8 cellular contexts compared by ENCODE assay signal in the genomic region with DNA sequence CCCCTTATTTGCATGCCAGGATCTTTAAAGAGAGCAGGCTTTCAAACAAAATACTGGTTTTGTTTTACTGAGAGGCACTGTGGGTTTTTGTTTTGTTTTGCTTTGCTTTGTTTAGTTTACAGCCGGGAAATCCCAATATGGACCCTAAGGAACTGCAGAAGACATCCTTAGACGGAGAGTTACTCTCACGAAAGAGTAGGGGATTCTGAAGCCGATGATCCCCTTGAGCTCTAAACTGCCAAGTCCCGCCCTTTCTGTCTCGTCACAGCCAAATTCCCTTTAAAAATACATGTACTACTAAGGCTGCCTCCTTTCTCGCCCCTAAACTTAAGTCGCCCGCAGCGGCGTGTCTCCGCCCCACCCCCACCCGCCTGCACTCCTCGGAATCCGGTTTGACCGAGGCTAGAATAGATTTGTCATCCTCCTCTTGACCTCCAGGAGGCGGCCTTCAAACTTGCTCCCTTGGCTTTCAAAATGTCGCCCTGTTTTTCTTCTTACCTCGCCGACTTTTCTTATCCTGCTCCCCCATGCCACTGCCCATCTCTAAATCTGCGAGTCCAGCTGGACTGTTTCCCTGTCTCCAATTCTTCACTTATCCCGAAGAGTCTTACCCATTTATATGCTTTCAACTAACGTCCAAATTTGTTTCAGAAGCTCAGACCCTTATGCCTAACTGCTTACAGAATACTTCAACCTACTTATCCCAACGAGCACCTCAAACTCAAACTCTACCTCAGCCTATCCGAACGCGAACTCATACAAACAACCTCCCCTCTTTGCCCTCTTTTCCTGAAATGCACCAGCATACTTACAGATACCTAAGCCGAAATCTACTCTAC. TPM values are rescaled to one million over a fixed set of nuclear protein-coding genes. Genes with fewer than 3 reads are reported as not detected.
A peak's percentile ranks its signal among the peaks of the same experiment; 100 is the strongest.
DNase-seq lines count a peak whose midpoint lies in the region; ATAC-seq and TF ChIP-seq lines count a peak whose summit lies in the region.

No MANE protein-coding gene starts in this region.

- H3K36me3 ChIP-seq in kidney epithelial cell (ENCODE audit: control insufficient read depth, insufficient read depth, low read length), result no peaks in the 10 kb centered on the region

- ATAC-seq in GM18505 (IDR thresholded peaks at IDR 0.05; ENCODE audit: unreplicated experiment), result peak; percentile 27
- ATAC-seq in HG03103 (IDR thresholded peaks at IDR 0.05; ENCODE audit: low read depth, unreplicated experiment), result peak; percentile 12
- ATAC-seq in GM18517 (IDR thresholded peaks at IDR 0.05; ENCODE audit: unreplicated experiment), result no peak

- TF ChIP-seq POLR2A in GM18505 (IDR thresholded peaks at IDR 0.05; ENCODE audit: borderline replicate concordance, extremely low read depth, insufficient read depth, insufficient read length), result peak; percentile 92

- TF ChIP-seq CTCF in WI38 (IDR thresholded peaks at IDR 0.05; ENCODE audit: low read depth, low read length) (peak; percentile 52), cardiac fibroblast (IDR thresholded peaks at IDR 0.05; ENCODE audit: low read depth, low read length) (peak; percentile 60), kidney epithelial cell (IDR thresholded peaks at IDR 0.05; ENCODE audit: insufficient read depth, low read length, poor library complexity, severe bottlenecking) (peak; percentile 70)

- DNase-seq in NCI-H2171 treated with DMSO at 0.1 percent for 48 hours (lab: John Stamatoyannopoulos, UW) (peak; percentile 92), cardiac fibroblast (ENCODE audit: low read depth in 2 of 2) (peak; percentile 93 to 95), kidney epithelial cell (ENCODE audit: low read depth) (no peak)
- DNase-seq in stimulated activated CD4-positive, alpha-beta T cell treated with anti-CD3 and anti-CD28 coated beads, Interleukin-15, amount 100 ng/mL, for 1 hour (ENCODE audit: low read depth in 1 of 2, low spot score in 1 of 2), result peak; percentile 43 to 54

- H3K4me3 ChIP-seq in WI38 (ENCODE audit: low read depth, low read length) (peak overlapping the region; percentile 61), cardiac fibroblast (replicated peaks in 1 of 2; ENCODE audit: low read depth in 2 of 2, low read length in 2 of 2) (peak overlapping the region; percentile 55 to 71), kidney epithelial cell (ENCODE audit: low read depth, low read length) (peak overlapping the region; percentile 41)

- H3K27me3 ChIP-seq in kidney epithelial cell (ENCODE audit: control insufficient read depth, insufficient read depth, low read length), result no peaks in the 10 kb centered on the region

RNA-seq across cellular contexts. Expression of a gene that starts 11.0 kb away (rescaled TPM):
- total RNA-seq in kidney epithelial cell, result 17.7 and 27.9 TPM in 2 replicates

RNA-seq across cellular contexts. Expression of a gene that starts 29.3 kb away (rescaled TPM):
- 13.2 and 14.1 TPM in 2 replicates for total RNA-seq in kidney epithelial cell

RNA-seq across cellular contexts. Expression of a gene that starts 39.2 kb away (rescaled TPM):
- 33.1 and 42.2 TPM in 2 replicates for total RNA-seq in kidney epithelial cell

RNA-seq across cellular contexts. Expression of a gene that starts 48.3 kb away (rescaled TPM):
- 14.1 and 27.9 TPM in 2 replicates for total RNA-seq in kidney epithelial cell
